17 cellular contexts compared by ENCODE assay signal in the genomic region with DNA sequence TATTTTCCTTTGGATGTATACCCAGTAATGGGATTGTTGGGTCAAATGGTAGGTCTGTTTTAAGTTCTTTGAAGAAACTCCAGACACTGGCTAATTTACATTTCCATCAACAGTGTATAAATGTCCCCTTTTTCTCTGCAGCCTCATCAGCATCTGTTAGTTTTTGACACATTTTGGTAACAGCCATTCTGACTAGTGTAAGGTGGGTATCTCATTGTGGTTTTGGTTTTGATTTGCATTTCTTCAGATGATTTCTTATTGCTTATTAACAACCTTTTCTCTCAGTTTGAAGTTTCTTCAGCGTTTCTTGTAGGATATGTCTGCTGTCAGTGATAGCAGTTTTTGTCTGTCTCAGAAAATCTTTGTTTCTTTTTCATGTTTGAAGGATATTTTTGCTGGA. TPM values are rescaled to one million over a fixed set of nuclear protein-coding genes. Genes with fewer than 3 reads are reported as not detected.
DNase-seq lines count a peak whose midpoint lies in the region; ATAC-seq and TF ChIP-seq lines count a peak whose summit lies in the region.
"Had no signal": no experiment of that assay in that cellular context is flagged by ENCODE, and none has a peak within 500 bp of the region (broad histone marks: within the 10 kb centered on the region; RNA-seq: fewer than 3 reads in every experiment).

No MANE protein-coding gene starts in this region.

- no peaks in the 10 kb centered on the region for H3K9me3 ChIP-seq in neural progenitor cell (ENCODE audit: low read depth)
- H3K9me3 ChIP-seq: lower lobe of right lung, upper lobe of left lung had no signal

- H3K27ac ChIP-seq in neural progenitor cell: no peak overlapping the region
- H3K27ac ChIP-seq: lower lobe of right lung, upper lobe of left lung had no signal

- H3K4me3 Mint-ChIP-seq in neural progenitor cell (no peak overlapping the region), progenitor cell of endocrine pancreas (ENCODE audit: low read depth) (no peak overlapping the region)
- H3K4me3 Mint-ChIP-seq: brain, nephron progenitor cell had no signal

- H2AFZ ChIP-seq in neural progenitor cell (replicated peaks): no peak overlapping the region

- ATAC-seq in GM18508 (IDR thresholded peaks at IDR 0.05; ENCODE audit: insufficient read depth, unreplicated experiment) (peak; percentile 87), GM19395 (IDR thresholded peaks at IDR 0.05; ENCODE audit: unreplicated experiment) (peak; percentile 82), HG02943 (IDR thresholded peaks at IDR 0.05; ENCODE audit: low read depth, unreplicated experiment) (peak; percentile 78), HG03571 (IDR thresholded peaks at IDR 0.05; ENCODE audit: unreplicated experiment) (peak; percentile 49)
- ATAC-seq: lower lobe of right lung, right cardiac atrium had no signal

- H3K27me3 ChIP-seq in neural progenitor cell: no peaks in the 10 kb centered on the region
- H3K27me3 ChIP-seq: upper lobe of left lung had no signal

- H3K4me2 ChIP-seq in neural progenitor cell: no peak overlapping the region

- DNase-seq in stimulated activated naive CD4-positive, alpha-beta T cell (lab: John Stamatoyannopoulos, UW): no peak
- DNase-seq in neural progenitor cell (ENCODE audit: low spot score): no peak
- no peak for DNase-seq in cerebellum (ENCODE audit: low spot score)
- no peak for DNase-seq in progenitor cell of endocrine pancreas (ENCODE audit: low spot score, unreplicated experiment)
- DNase-seq: activated CD4-positive, alpha-beta T cell treated with anti-CD3 and anti-CD28 coated beads, Interleukin-2, amount 50 U/mL, for 1 hour; activated gamma-delta T cell treated with Interleukin-2 at 50 U/mL for 16 hours; lower lobe of right lung; nephron progenitor cell; right cardiac atrium; SHP77 treated with DMSO at 0.1 percent for 48 hours; T-helper 9 cell; upper lobe of left lung had no signal

- H3K4me1 ChIP-seq in neural progenitor cell: no peaks in the 10 kb centered on the region
- H3K4me1 ChIP-seq: lower lobe of right lung, upper lobe of left lung had no signal

- H4K20me1 ChIP-seq in neural progenitor cell (ENCODE audit: low read depth): no peaks in the 10 kb centered on the region

- H3K4me1 Mint-ChIP-seq in neural progenitor cell (no peaks in the 10 kb centered on the region), progenitor cell of endocrine pancreas (ENCODE audit: low read depth) (no peaks in the 10 kb centered on the region)

- H3K9ac ChIP-seq in neural progenitor cell: no peak overlapping the region

- no peak for TF ChIP-seq CTCF in neural progenitor cell (IDR thresholded peaks at IDR 0.05)
- no peak for TF ChIP-seq CTCF in progenitor cell of endocrine pancreas (IDR thresholded peaks at IDR 0.05; ENCODE audit: unreplicated experiment)

- no peak overlapping the region for H3K4me3 ChIP-seq in neural progenitor cell
- H3K4me3 ChIP-seq: lower lobe of right lung, upper lobe of left lung had no signal

- H3K36me3 Mint-ChIP-seq in neural progenitor cell: no peaks in the 10 kb centered on the region
- H3K36me3 Mint-ChIP-seq in progenitor cell of endocrine pancreas (ENCODE audit: insufficient read depth): peaks cover 3% of the 10 kb centered on the region

- H3K27ac Mint-ChIP-seq in neural progenitor cell (no peak overlapping the region), progenitor cell of endocrine pancreas (no peak overlapping the region)
- H3K27ac Mint-ChIP-seq: brain, nephron progenitor cell had no signal

- H3K36me3 ChIP-seq in neural progenitor cell: no peaks in the 10 kb centered on the region
- H3K36me3 ChIP-seq: lower lobe of right lung, upper lobe of left lung had no signal

- no peaks in the 10 kb centered on the region for H3K27me3 Mint-ChIP-seq in neural progenitor cell (ENCODE audit: insufficient read depth, low read depth)
- H3K27me3 Mint-ChIP-seq in progenitor cell of endocrine pancreas: no peaks in the 10 kb centered on the region
- H3K27me3 Mint-ChIP-seq: brain had no signal

- no peaks in the 10 kb centered on the region for H3K9me3 Mint-ChIP-seq in neural progenitor cell
- H3K9me3 Mint-ChIP-seq in progenitor cell of endocrine pancreas (ENCODE audit: low read depth): peaks cover 7% of the 10 kb centered on the region

- no peaks in the 10 kb centered on the region for H3K79me2 ChIP-seq in neural progenitor cell (ENCODE audit: low read depth)

- H3F3A ChIP-seq in neural progenitor cell (ENCODE audit: low read depth): no peaks in the 10 kb centered on the region

RNA-seq across cellular contexts. Expression of gene GALK2, which starts 15.4 kb away (rescaled TPM):
- total RNA-seq in neural progenitor cell (ENCODE audit: low replicate concordance): 19.0 and 30.1 TPM in 2 replicates
- total RNA-seq in cerebellum: 38.2 TPM
- total RNA-seq in progenitor cell of endocrine pancreas: 21.1 and 22.0 TPM in 2 replicates

RNA-seq across cellular contexts. Expression of gene COPS2, which starts 30.1 kb away (rescaled TPM):
- total RNA-seq in neural progenitor cell (ENCODE audit: low replicate concordance) (86.2 and 163 TPM in 2 replicates), cerebellum (60.5 TPM), progenitor cell of endocrine pancreas (84.0 and 86.7 TPM in 2 replicates)
